ENCODE assay signal across 20 cellular contexts in genomic region chr18:3084206-3084605, GRCh38.
"Had no signal": no experiment of that assay in that cellular context is flagged by ENCODE, and none has a peak within 500 bp of the region (broad histone marks: within the 10 kb centered on the region; RNA-seq: fewer than 3 reads in every experiment).

No MANE protein-coding gene starts in this region.

- H3K9me3 Mint-ChIP-seq: activated CD8-positive, alpha-beta T cell treated with anti-CD3 and anti-CD28 coated beads for 36 hours; activated naive CD8-positive, alpha-beta T cell treated with anti-CD3 and anti-CD28 coated beads, Interleukin-2, amount 10 ng/mL, durations not matched to agents 7 days and 5 days; T-helper 1 cell treated with Interleukin-12 subunit alpha and Interleukin-12 subunit beta and Interleukin-4 antibody, amounts not matched to agents 30 μg/mL and 1 μg/mL, for 36 hours had no signal

- H3K4me2 ChIP-seq: KMS-11 had no signal

- H3K9me3 ChIP-seq: adrenal gland, Peyer's patch had no signal

- H3K27ac ChIP-seq: adrenal gland, KMS-11, Peyer's patch had no signal

- H3K27me3 ChIP-seq: adrenal gland, Peyer's patch had no signal

- H3K36me3 ChIP-seq: adrenal gland, Peyer's patch had no signal

- H3K4me3 Mint-ChIP-seq: activated CD8-positive, alpha-beta T cell treated with anti-CD3 and anti-CD28 coated beads for 36 hours; activated naive CD8-positive, alpha-beta T cell treated with anti-CD3 and anti-CD28 coated beads, Interleukin-2, amount 10 ng/mL, durations not matched to agents 7 days and 5 days; T-helper 1 cell treated with Interleukin-12 subunit alpha and Interleukin-12 subunit beta and Interleukin-4 antibody, amounts not matched to agents 30 μg/mL and 1 μg/mL, for 36 hours had no signal

- H3K9ac ChIP-seq: KMS-11 had no signal

- H3K4me3 ChIP-seq: adrenal gland, Peyer's patch had no signal

- H3K27me3 Mint-ChIP-seq: activated CD8-positive, alpha-beta T cell treated with anti-CD3 and anti-CD28 coated beads for 36 hours; activated naive CD8-positive, alpha-beta T cell treated with anti-CD3 and anti-CD28 coated beads, Interleukin-2, amount 10 ng/mL, durations not matched to agents 7 days and 5 days had no signal

- H3K36me3 Mint-ChIP-seq: activated naive CD8-positive, alpha-beta T cell treated with anti-CD3 and anti-CD28 coated beads, Interleukin-2, amount 10 ng/mL, durations not matched to agents 7 days and 5 days had no signal

- DNase-seq: activated CD4-positive, alpha-beta T cell treated with anti-CD3 and anti-CD28 coated beads for 4 hours; activated CD8-positive, alpha-beta memory T cell treated with anti-CD3 and anti-CD28 coated beads, Interleukin-2, amount 50 U/mL, for 4 hours; activated CD8-positive, alpha-beta T cell treated with anti-CD3 and anti-CD28 coated beads for 36 hours; activated naive CD4-positive, alpha-beta T cell treated with anti-CD3 and anti-CD28 coated beads, Interleukin-2, amount 50 U/mL, for 16 hours; activated naive CD8-positive, alpha-beta T cell treated with anti-CD3 and anti-CD28 coated beads, Interleukin-2, amount 10 ng/mL, durations not matched to agents 7 days and 5 days; activated T-cell treated with anti-CD3 and anti-CD28 coated beads, Interleukin-2, amount 50 U/mL, for 1 hour; adrenal gland; anterior cingulate cortex; cerebellar nuclear complex; MV-4-11; NCI-H1092 treated with DMSO at 0.1 percent for 48 hours; NCI-H1417 treated with DMSO at 0.1 percent for 48 hours; NCI-H1694; NCI-H2029; NCI-H510A treated with DMSO at 0.1 percent for 48 hours; NCI-H69; Peyer's patch; SHP77 had no signal

- H3K27ac Mint-ChIP-seq: activated CD8-positive, alpha-beta T cell treated with anti-CD3 and anti-CD28 coated beads for 36 hours; activated naive CD8-positive, alpha-beta T cell treated with anti-CD3 and anti-CD28 coated beads, Interleukin-2, amount 10 ng/mL, durations not matched to agents 7 days and 5 days; T-helper 1 cell treated with Interleukin-12 subunit alpha and Interleukin-12 subunit beta and Interleukin-4 antibody, amounts not matched to agents 30 μg/mL and 1 μg/mL, for 36 hours had no signal
